In the genomic region with DNA sequence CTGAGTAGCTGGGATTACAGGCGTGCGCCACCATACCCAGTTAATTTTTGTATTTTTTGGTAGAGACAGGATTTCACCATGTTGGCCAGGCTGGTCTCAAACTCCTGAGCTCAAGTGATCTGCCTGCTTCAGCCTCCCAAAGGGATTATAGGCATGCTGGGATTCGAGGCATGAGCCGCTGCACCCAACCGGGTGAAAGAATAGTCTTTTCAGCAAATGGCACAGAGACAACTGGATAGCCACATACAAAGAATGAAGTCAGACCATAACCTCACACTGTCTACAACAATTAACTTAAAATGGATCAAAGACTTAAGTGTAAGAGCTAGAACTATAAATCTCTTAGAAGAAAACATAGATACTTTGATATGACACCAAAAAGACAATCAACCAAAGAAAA, we compare ENCODE assay signal across 1 cellular context.
TF ChIP-seq lines count a peak whose summit lies in the region.

No MANE protein-coding gene starts in this region.

TF ChIP-seq in GM23338, 12 proteins besides CTCF, POLR2A, EP300 and RAD21 (continued from another document):
- no peak for TF ChIP-seq STAT1 (IDR thresholded peaks at IDR 0.05; ENCODE audit: unreplicated experiment)
- TF ChIP-seq ZNF114 (CRISPR knock-in tag; IDR thresholded peaks at IDR 0.05): no peak
- TF ChIP-seq, protein P1, sequence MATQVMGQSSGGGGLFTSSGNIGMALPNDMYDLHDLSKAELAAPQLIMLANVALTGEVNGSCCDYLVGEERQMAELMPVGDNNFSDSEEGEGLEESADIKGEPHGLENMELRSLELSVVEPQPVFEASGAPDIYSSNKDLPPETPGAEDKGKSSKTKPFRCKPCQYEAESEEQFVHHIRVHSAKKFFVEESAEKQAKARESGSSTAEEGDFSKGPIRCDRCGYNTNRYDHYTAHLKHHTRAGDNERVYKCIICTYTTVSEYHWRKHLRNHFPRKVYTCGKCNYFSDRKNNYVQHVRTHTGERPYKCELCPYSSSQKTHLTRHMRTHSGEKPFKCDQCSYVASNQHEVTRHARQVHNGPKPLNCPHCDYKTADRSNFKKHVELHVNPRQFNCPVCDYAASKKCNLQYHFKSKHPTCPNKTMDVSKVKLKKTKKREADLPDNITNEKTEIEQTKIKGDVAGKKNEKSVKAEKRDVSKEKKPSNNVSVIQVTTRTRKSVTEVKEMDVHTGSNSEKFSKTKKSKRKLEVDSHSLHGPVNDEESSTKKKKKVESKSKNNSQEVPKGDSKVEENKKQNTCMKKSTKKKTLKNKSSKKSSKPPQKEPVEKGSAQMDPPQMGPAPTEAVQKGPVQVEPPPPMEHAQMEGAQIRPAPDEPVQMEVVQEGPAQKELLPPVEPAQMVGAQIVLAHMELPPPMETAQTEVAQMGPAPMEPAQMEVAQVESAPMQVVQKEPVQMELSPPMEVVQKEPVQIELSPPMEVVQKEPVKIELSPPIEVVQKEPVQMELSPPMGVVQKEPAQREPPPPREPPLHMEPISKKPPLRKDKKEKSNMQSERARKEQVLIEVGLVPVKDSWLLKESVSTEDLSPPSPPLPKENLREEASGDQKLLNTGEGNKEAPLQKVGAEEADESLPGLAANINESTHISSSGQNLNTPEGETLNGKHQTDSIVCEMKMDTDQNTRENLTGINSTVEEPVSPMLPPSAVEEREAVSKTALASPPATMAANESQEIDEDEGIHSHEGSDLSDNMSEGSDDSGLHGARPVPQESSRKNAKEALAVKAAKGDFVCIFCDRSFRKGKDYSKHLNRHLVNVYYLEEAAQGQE (IDR thresholded peaks at IDR 0.05; ENCODE audit: unreplicated experiment): no peak
TF ChIP-seq in GM23338: peak in this region for 0.
